In genomic region chr14:82710257-82710841, GRCh38 we compare ENCODE assay signal across 9 cellular contexts.
DNase-seq lines count a peak whose midpoint lies in the region; ATAC-seq, FAIRE-seq and TF ChIP-seq lines count a peak whose summit lies in the region.
"Had no signal": no experiment of that assay in that cellular context is flagged by ENCODE, and none has a peak within 500 bp of the region (broad histone marks: within the 10 kb centered on the region; RNA-seq: fewer than 3 reads in every experiment).

No MANE protein-coding gene starts in this region.

- H4K8ac ChIP-seq in neuronal stem cell (ENCODE audit: low read depth, low read length), result no peak overlapping the region

- H3K9me3 ChIP-seq in CD4-positive, alpha-beta T cell (ENCODE audit: control insufficient read depth, low read length), result no peaks in the 10 kb centered on the region
- H3K9me3 ChIP-seq in SJCRH30 (replicated peaks) (0 out of 2 replicates have a peak, but pooled peaks cover 3% of the 10 kb centered on the region), neuronal stem cell (replicated peaks in 1 of 2; ENCODE audit: control insufficient read depth in 2 of 2, insufficient read depth in 1 of 2, low read depth in 1 of 2, low read length in 2 of 2) (no peaks in the 10 kb centered on the region)

- no peak overlapping the region for H3K4ac ChIP-seq in neuronal stem cell (ENCODE audit: low read length)

- H4K91ac ChIP-seq in neuronal stem cell (ENCODE audit: low read depth, low read length, poor library complexity), result no peak overlapping the region

- no peak overlapping the region for H3K23ac ChIP-seq in neuronal stem cell (ENCODE audit: low read depth, low read length, poor library complexity)

- no peak overlapping the region for H3K14ac ChIP-seq in neuronal stem cell (ENCODE audit: low read length)

- H3K27ac Mint-ChIP-seq in CD4-positive, alpha-beta T cell, result no peak overlapping the region
- H3K27ac Mint-ChIP-seq: T-helper 1 cell treated with Interleukin-12 subunit alpha and Interleukin-12 subunit beta and Interleukin-4 antibody, amounts not matched to agents 30 μg/mL and 1 μg/mL, for 36 hours had no signal

- no peak overlapping the region for H2BK15ac ChIP-seq in neuronal stem cell (ENCODE audit: low read length)

- peaks cover 2% of the 10 kb centered on the region for H3K9me3 Mint-ChIP-seq in CD4-positive, alpha-beta T cell
- H3K9me3 Mint-ChIP-seq: T-helper 1 cell treated with Interleukin-12 subunit alpha and Interleukin-12 subunit beta and Interleukin-4 antibody, amounts not matched to agents 30 μg/mL and 1 μg/mL, for 36 hours had no signal

- H3K4me1 Mint-ChIP-seq in CD4-positive, alpha-beta T cell (ENCODE audit: low read depth), result no peaks in the 10 kb centered on the region

- H2AFZ ChIP-seq in neuronal stem cell (ENCODE audit: low read length), result no peak overlapping the region

- no peak overlapping the region for H2BK12ac ChIP-seq in neuronal stem cell (ENCODE audit: low read length)

- H3K18ac ChIP-seq in neuronal stem cell (ENCODE audit: low read length), result no peak overlapping the region

- H3K9ac ChIP-seq in neuronal stem cell (ENCODE audit: low read depth, low read length, poor library complexity), result no peak overlapping the region

- H3K36me3 Mint-ChIP-seq in CD4-positive, alpha-beta T cell (ENCODE audit: low read depth), result no peaks in the 10 kb centered on the region

- POLR2A ChIA-PET in CD4-positive, alpha-beta T cell (lab: Charles Lee), result no interaction called here

- no peak overlapping the region for H3K4me3 ChIP-seq in SJCRH30
- no peak overlapping the region for H3K4me3 ChIP-seq in epithelial cell of esophagus (ENCODE audit: low read length)
- no peak overlapping the region for H3K4me3 ChIP-seq in neuronal stem cell (ENCODE audit: low read length in 2 of 2)

- peaks cover 1% of the 10 kb centered on the region for H3K79me1 ChIP-seq in neuronal stem cell (ENCODE audit: low read depth, low read length)

- no peak overlapping the region for H3K27ac ChIP-seq in CD4-positive, alpha-beta T cell (ENCODE audit: low read depth, low read length)
- H3K27ac ChIP-seq in SJCRH30 (no peak overlapping the region), neuronal stem cell (replicated peaks; ENCODE audit: low read length) (no peak overlapping the region)

- FAIRE-seq in HTR-8/SVneo (lab: Jason Lieb, UNC), result peak; percentile 40

- no peaks in the 10 kb centered on the region for H3K27me3 Mint-ChIP-seq in CD4-positive, alpha-beta T cell

- intact Hi-C loops in CD4-positive, alpha-beta T cell (cut with DNase I, micrococcal nuclease), result no loop called here

- peak in 1 of 10 experiments; percentile 1 for DNase-seq in CD4-positive, alpha-beta T cell
- DNase-seq in HTR-8/SVneo (ENCODE audit: insufficient read length, low spot score) (peak; percentile 39), SJCRH30 (peak; percentile 61 to 78), epithelial cell of esophagus (ENCODE audit: low read depth) (peak; percentile 81), neuronal stem cell (ENCODE audit: low spot score) (peak; percentile 56)

- no peak overlapping the region for H3K4me2 ChIP-seq in neuronal stem cell (ENCODE audit: insufficient read depth, low read length, poor library complexity, severe bottlenecking)

- H2BK5ac ChIP-seq in neuronal stem cell (ENCODE audit: low read length), result no peak overlapping the region

- no CpG with 5 or more reads among the region's 4 CpGs for WGBS in neuronal stem cell (ENCODE audit: extremely low coverage in 2 of 2, insufficient read length in 2 of 2, insufficient replicate concordance in 1 of 2), 2 donors

- H3K4me1 ChIP-seq in SJCRH30 (0 out of 2 replicates have a peak, but pooled peaks cover 2% of the 10 kb centered on the region), neuronal stem cell (ENCODE audit: control insufficient read depth in 2 of 2, insufficient read depth in 1 of 2, low read depth in 1 of 2, low read length in 2 of 2) (no peaks in the 10 kb centered on the region)

- H2BK120ac ChIP-seq in neuronal stem cell (ENCODE audit: low read depth, low read length), result no peak overlapping the region

- H3K4me3 Mint-ChIP-seq in CD4-positive, alpha-beta T cell, result no peak overlapping the region
- H3K4me3 Mint-ChIP-seq: T-helper 1 cell treated with Interleukin-12 subunit alpha and Interleukin-12 subunit beta and Interleukin-4 antibody, amounts not matched to agents 30 μg/mL and 1 μg/mL, for 36 hours had no signal

- no peak overlapping the region for H2AK5ac ChIP-seq in neuronal stem cell (ENCODE audit: low read depth, low read length)

- peak; percentile 37 for TF ChIP-seq CTCF in CD4-positive, alpha-beta T cell (IDR thresholded peaks at IDR 0.05)
- TF ChIP-seq CTCF in epithelial cell of esophagus (IDR thresholded peaks at IDR 0.05; ENCODE audit: insufficient read depth, low read depth, low read length, missing control alignments), result peak; percentile 99

- CTCF ChIA-PET in CD4-positive, alpha-beta T cell (lab: Charles Lee), result no interaction called here

- ATAC-seq in CD4-positive, alpha-beta T cell (ENCODE audit: poor library complexity), result no peak
- ATAC-seq in GM18502 (IDR thresholded peaks at IDR 0.05; ENCODE audit: poor library complexity, unreplicated experiment) (peak; percentile 76), HG02588 (IDR thresholded peaks at IDR 0.05; ENCODE audit: unreplicated experiment) (no peak), GM21717 (IDR thresholded peaks at IDR 0.05; ENCODE audit: unreplicated experiment) (no peak)

- H3K27me3 ChIP-seq in CD4-positive, alpha-beta T cell (ENCODE audit: control insufficient read depth, insufficient read depth, low read length), result no peaks in the 10 kb centered on the region
- H3K27me3 ChIP-seq in SJCRH30, result no peaks in the 10 kb centered on the region
- H3K27me3 ChIP-seq in neuronal stem cell (ENCODE audit: control insufficient read depth in 3 of 3, insufficient read depth in 3 of 3, low read depth in 1 of 3, low read length in 3 of 3), result no peaks in the 10 kb centered on the region

- no peaks in the 10 kb centered on the region for H3K36me3 ChIP-seq in SJCRH30
- no peaks in the 10 kb centered on the region for H3K36me3 ChIP-seq in neuronal stem cell (replicated peaks in 1 of 2; ENCODE audit: control insufficient read depth in 2 of 2, insufficient read depth in 2 of 2, low read length in 2 of 2)
